Comparison of ENCODE assay signal across 8 cellular contexts in the genomic region with DNA sequence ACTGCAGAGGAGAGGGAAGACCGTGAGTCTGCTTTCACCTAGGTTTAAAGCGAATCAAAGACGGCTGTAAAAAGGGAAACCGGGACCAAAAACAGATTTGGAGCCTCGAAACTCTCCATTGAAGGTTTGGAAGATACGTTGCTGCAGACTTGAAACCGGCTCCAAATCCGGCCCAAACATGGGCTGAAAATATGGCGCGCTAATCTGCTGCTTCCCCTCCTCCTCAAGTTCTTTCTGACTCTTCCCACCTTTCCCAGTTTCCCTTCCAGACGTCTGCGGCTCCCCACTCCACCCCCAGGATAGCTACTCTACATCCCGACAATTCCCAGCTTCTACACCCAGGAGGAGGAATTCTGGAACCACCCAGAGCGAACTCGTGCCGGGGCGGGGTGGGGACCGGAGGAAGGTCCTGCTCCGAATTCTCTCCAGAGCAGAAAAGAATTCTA. TPM values are rescaled to one million over a fixed set of nuclear protein-coding genes. Genes with fewer than 3 reads are reported as not detected.
A peak's percentile ranks its signal among the peaks of the same experiment; 100 is the strongest.
DNase-seq lines count a peak whose midpoint lies in the region; ATAC-seq and TF ChIP-seq lines count a peak whose summit lies in the region.

No MANE protein-coding gene starts in this region.

- peaks cover 23 to 36% of the 10 kb centered on the region in 2 donors for H3K4me1 Mint-ChIP-seq in stimulated activated naive B cell treated with anti-CD40 and anti-IgM and Interleukin-4, amounts not matched to agents 10 μg/mL and 1 μg/mL and 100 μg/mL, for 72 hours

- H3K27me3 Mint-ChIP-seq in stimulated activated naive B cell treated with anti-CD40 and anti-IgM and Interleukin-4, amounts not matched to agents 10 μg/mL and 1 μg/mL and 100 μg/mL, for 72 hours = peaks cover 76 to 88% of the 10 kb centered on the region in 2 donors

- DNase-seq in HFF-Myc (ENCODE audit: extremely low read depth, low read depth) (no peak), astrocyte of the cerebellum (ENCODE audit: low read depth) (no peak), left lobe of liver (ENCODE audit: low spot score) (no peak), NCI-H1092 (lab: John Stamatoyannopoulos, UW) (no peak)
- DNase-seq in stimulated activated naive B cell treated with anti-CD40 and anti-IgM and Interleukin-4, amounts not matched to agents 10 μg/mL and 1 μg/mL and 100 μg/mL, for 72 hours = no peak
- DNase-seq in activated CD4-positive, alpha-beta T cell treated with anti-CD3 and anti-CD28 coated beads for 1 hour = no peak
- no peak for DNase-seq in activated CD4-positive, CD25-positive, alpha-beta regulatory T cell (lab: John Stamatoyannopoulos, UW)

- no peaks in the 10 kb centered on the region for H3K9me3 Mint-ChIP-seq in stimulated activated naive B cell treated with anti-CD40 and anti-IgM and Interleukin-4, amounts not matched to agents 10 μg/mL and 1 μg/mL and 100 μg/mL, for 72 hours

- TF ChIP-seq CTCF in HFF-Myc (IDR thresholded peaks at IDR 0.05; ENCODE audit: low read depth, low read length, missing control alignments) (no peak), astrocyte of the cerebellum (IDR thresholded peaks at IDR 0.05; ENCODE audit: low read depth, low read length, missing control alignments) (no peak)

- ATAC-seq in left lobe of liver (peak; percentile 7), GM18873 (IDR thresholded peaks at IDR 0.05; ENCODE audit: low FRiP score, unreplicated experiment) (no peak)
- ATAC-seq in stimulated activated naive B cell treated with anti-CD40 and anti-IgM and Interleukin-4, amounts not matched to agents 10 μg/mL and 1 μg/mL and 100 μg/mL, for 72 hours (replicated peaks) = no peak

- peak overlapping the region; percentile 86 to 95 for H3K4me3 Mint-ChIP-seq in stimulated activated naive B cell treated with anti-CD40 and anti-IgM and Interleukin-4, amounts not matched to agents 10 μg/mL and 1 μg/mL and 100 μg/mL, for 72 hours

- H3K4me3 ChIP-seq in HFF-Myc (replicated peaks; ENCODE audit: low read depth, low read length) (peak overlapping the region; percentile 44), astrocyte of the cerebellum (ENCODE audit: low read depth, low read length) (peak overlapping the region; percentile 46)

- H3K36me3 Mint-ChIP-seq in stimulated activated naive B cell treated with anti-CD40 and anti-IgM and Interleukin-4, amounts not matched to agents 10 μg/mL and 1 μg/mL and 100 μg/mL, for 72 hours = peaks cover 0 to 5% of the 10 kb centered on the region in 2 donors

- in situ Hi-C loops in astrocyte of the cerebellum (cut with HindIII; ENCODE audit: low sequenced_read_pairs) = no loop called here

- peak overlapping the region; percentile 60 for H3K27ac Mint-ChIP-seq in stimulated activated naive B cell treated with anti-CD40 and anti-IgM and Interleukin-4, amounts not matched to agents 10 μg/mL and 1 μg/mL and 100 μg/mL, for 72 hours

RNA-seq across cellular contexts. Expression of gene EOMES, which starts 8.7 kb away (rescaled TPM):
- total RNA-seq in left lobe of liver = 0.08 TPM
